In the genomic region with DNA sequence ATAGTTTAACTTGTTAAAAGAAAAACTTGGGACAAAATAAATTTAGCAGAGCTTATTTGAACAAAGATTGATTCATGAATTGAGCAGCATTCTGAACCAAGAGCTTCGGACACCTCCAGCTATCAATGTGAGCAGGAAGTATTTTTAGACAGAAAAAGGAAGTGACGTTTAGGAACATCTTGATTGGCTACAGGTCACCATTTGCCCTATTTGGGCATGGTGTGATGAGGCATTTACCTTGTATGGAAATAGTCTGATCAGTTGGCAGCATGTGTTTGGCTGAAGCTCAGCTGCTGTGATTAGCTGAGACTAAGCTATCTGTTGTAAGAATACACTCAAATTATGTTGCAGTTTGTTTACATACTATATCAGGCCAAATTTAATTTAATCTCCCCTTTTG, we compare ENCODE assay signal across 16 cellular contexts.
"Had no signal": no experiment of that assay in that cellular context is flagged by ENCODE, and none has a peak within 500 bp of the region (broad histone marks: within the 10 kb centered on the region; RNA-seq: fewer than 3 reads in every experiment).

No MANE protein-coding gene starts in this region.

- ATAC-seq: naive thymus-derived CD8-positive, alpha-beta T cell had no signal

- H3K27me3 ChIP-seq: breast epithelium had no signal

- H3K4me3 ChIP-seq: breast epithelium, left ventricle myocardium inferior, thoracic aorta had no signal

- H3K27ac ChIP-seq: breast epithelium, left ventricle myocardium inferior, parathyroid adenoma, thoracic aorta had no signal

- H3K4me1 ChIP-seq: breast epithelium, left ventricle myocardium inferior, parathyroid adenoma had no signal

- DNase-seq: activated CD4-positive, alpha-beta T cell treated with anti-CD3 and anti-CD28 coated beads for 1 hour; activated CD4-positive, alpha-beta T cell treated with anti-CD3 and anti-CD28 coated beads, Interleukin-2, amount 50 U/mL, for 4 hours; activated naive CD4-positive, alpha-beta T cell treated with Interleukin-2 at 50 U/mL for 16 hours; activated T-cell treated with anti-CD3 and anti-CD28 coated beads for 4 hours; anterior cingulate cortex; cerebellar nuclear complex; effector memory CD4-positive, alpha-beta T cell; foreskin fibroblast; left ventricle myocardium inferior; mesenchymal stem cell; naive thymus-derived CD8-positive, alpha-beta T cell; stimulated activated CD4-positive, alpha-beta T cell treated with anti-CD3 and anti-CD28 coated beads, Interleukin-12 subunit alpha, Interleukin-12 subunit beta, amount 100 ng/mL, for 4 hours; stimulated activated CD4-positive, alpha-beta T cell treated with anti-CD3 and anti-CD28 coated beads, Interleukin-2, amount 100 ng/mL, for 24 hours had no signal

- H2AFZ ChIP-seq: parathyroid adenoma had no signal

- H3K79me2 ChIP-seq: parathyroid adenoma had no signal

- H3K9me3 ChIP-seq: breast epithelium, left ventricle myocardium inferior, thoracic aorta had no signal

- H3K36me3 ChIP-seq: breast epithelium, left ventricle myocardium inferior, thoracic aorta had no signal

- H3K9ac ChIP-seq: parathyroid adenoma had no signal
